2 cellular contexts compared by ENCODE assay signal in the genomic region with DNA sequence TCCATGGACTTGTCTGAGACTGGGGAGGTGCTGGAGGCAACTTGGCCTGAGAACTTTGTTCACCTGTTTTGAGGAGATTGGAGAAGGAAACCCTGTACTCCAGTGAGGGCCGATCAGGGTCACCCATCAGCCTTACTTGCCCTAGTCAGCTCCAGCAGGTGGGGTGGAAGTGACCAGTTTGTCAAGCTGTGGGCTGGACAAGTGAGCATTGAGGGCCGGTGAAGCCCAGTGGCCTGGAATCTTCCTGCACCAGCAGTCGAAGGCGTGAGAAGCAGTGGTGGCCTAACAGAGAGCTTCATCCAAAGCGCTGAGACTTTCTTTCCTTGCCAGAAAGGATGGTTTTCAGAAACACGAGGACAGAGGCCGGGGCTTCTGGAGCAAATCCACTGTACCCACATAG.
TF ChIP-seq lines count a peak whose summit lies in the region.

No MANE protein-coding gene starts in this region.

TF ChIP-seq in GM12878, 131 proteins besides CTCF, POLR2A, EP300 and RAD21:
- TF ChIP-seq SMC3 (IDR thresholded peaks at IDR 0.05; ENCODE audit: borderline replicate concordance, low read length) (no peak), MTA2 (IDR thresholded peaks at IDR 0.05; ENCODE audit: low read depth) (no peak), MEF2A (IDR thresholded peaks at IDR 0.05; ENCODE audit: insufficient read depth, low read depth, low read length) (no peak), GATAD2B (conservative IDR thresholded peaks at IDR 0.05; ENCODE audit: low read depth) (no peak), RB1 (IDR thresholded peaks at IDR 0.05; ENCODE audit: borderline replicate concordance) (no peak), SREBF1 (IDR thresholded peaks at IDR 0.05; ENCODE audit: low read length) (no peak), CHD2 (IDR thresholded peaks at IDR 0.05; ENCODE audit: borderline replicate concordance, low read depth, low read length) (no peak)
- TF ChIP-seq, protein P1, sequence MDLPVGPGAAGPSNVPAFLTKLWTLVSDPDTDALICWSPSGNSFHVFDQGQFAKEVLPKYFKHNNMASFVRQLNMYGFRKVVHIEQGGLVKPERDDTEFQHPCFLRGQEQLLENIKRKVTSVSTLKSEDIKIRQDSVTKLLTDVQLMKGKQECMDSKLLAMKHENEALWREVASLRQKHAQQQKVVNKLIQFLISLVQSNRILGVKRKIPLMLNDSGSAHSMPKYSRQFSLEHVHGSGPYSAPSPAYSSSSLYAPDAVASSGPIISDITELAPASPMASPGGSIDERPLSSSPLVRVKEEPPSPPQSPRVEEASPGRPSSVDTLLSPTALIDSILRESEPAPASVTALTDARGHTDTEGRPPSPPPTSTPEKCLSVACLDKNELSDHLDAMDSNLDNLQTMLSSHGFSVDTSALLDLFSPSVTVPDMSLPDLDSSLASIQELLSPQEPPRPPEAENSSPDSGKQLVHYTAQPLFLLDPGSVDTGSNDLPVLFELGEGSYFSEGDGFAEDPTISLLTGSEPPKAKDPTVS (IDR thresholded peaks at IDR 0.05; ENCODE audit: low read depth, low read length) = no peak
- TF ChIP-seq, protein P2, sequence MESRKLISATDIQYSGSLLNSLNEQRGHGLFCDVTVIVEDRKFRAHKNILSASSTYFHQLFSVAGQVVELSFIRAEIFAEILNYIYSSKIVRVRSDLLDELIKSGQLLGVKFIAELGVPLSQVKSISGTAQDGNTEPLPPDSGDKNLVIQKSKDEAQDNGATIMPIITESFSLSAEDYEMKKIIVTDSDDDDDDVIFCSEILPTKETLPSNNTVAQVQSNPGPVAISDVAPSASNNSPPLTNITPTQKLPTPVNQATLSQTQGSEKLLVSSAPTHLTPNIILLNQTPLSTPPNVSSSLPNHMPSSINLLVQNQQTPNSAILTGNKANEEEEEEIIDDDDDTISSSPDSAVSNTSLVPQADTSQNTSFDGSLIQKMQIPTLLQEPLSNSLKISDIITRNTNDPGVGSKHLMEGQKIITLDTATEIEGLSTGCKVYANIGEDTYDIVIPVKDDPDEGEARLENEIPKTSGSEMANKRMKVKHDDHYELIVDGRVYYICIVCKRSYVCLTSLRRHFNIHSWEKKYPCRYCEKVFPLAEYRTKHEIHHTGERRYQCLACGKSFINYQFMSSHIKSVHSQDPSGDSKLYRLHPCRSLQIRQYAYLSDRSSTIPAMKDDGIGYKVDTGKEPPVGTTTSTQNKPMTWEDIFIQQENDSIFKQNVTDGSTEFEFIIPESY (IDR thresholded peaks at IDR 0.05) = no peak
TF ChIP-seq in GM12878: peak in this region for 0.

TF ChIP-seq in neural cell, 6 proteins besides CTCF, POLR2A, EP300 and RAD21:
- TF ChIP-seq MXI1 (conservative IDR thresholded peaks at IDR 0.05; ENCODE audit: poor library complexity, severe bottlenecking) (no peak), EZH2 (IDR thresholded peaks at IDR 0.05; ENCODE audit: borderline replicate concordance, insufficient read depth, low read length, poor library complexity, severe bottlenecking) (no peak), TAF1 (IDR thresholded peaks at IDR 0.05; ENCODE audit: low read depth) (no peak), POLR2AphosphoS5 (IDR thresholded peaks at IDR 0.05) (no peak), SMC3 (conservative IDR thresholded peaks at IDR 0.05; ENCODE audit: poor library complexity) (no peak)
- TF ChIP-seq, protein P3, sequence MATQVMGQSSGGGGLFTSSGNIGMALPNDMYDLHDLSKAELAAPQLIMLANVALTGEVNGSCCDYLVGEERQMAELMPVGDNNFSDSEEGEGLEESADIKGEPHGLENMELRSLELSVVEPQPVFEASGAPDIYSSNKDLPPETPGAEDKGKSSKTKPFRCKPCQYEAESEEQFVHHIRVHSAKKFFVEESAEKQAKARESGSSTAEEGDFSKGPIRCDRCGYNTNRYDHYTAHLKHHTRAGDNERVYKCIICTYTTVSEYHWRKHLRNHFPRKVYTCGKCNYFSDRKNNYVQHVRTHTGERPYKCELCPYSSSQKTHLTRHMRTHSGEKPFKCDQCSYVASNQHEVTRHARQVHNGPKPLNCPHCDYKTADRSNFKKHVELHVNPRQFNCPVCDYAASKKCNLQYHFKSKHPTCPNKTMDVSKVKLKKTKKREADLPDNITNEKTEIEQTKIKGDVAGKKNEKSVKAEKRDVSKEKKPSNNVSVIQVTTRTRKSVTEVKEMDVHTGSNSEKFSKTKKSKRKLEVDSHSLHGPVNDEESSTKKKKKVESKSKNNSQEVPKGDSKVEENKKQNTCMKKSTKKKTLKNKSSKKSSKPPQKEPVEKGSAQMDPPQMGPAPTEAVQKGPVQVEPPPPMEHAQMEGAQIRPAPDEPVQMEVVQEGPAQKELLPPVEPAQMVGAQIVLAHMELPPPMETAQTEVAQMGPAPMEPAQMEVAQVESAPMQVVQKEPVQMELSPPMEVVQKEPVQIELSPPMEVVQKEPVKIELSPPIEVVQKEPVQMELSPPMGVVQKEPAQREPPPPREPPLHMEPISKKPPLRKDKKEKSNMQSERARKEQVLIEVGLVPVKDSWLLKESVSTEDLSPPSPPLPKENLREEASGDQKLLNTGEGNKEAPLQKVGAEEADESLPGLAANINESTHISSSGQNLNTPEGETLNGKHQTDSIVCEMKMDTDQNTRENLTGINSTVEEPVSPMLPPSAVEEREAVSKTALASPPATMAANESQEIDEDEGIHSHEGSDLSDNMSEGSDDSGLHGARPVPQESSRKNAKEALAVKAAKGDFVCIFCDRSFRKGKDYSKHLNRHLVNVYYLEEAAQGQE (IDR thresholded peaks at IDR 0.05; ENCODE audit: borderline replicate concordance) = no peak
